11 cellular contexts compared by ENCODE assay signal in the genomic region with DNA sequence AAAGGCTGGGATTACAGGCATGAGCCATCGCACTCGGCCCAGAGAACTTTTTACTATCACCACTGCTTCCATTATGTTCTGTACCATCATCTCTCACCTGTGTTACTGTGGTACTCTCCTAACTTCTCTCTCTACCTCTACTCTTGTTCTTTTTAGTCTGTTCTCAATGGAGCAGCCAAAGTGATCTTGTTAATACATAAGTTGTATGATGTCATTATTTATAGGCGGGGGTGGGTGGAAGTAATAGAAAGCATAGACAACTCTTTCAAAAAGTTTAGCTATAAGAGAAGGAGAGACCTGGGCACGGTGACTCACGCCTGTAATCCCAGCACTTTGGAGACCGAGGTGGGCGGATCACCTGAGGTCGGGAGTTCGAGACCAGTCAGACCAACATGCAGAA. TPM values are rescaled to one million over a fixed set of nuclear protein-coding genes. Genes with fewer than 3 reads are reported as not detected.
"Had no signal": no experiment of that assay in that cellular context is flagged by ENCODE, and none has a peak within 500 bp of the region (broad histone marks: within the 10 kb centered on the region; RNA-seq: fewer than 3 reads in every experiment).

No MANE protein-coding gene starts in this region.

- DNase-seq: IMR-90, Karpas-422, Kasumi-1, KBM-7, KG1 had no signal

- FAIRE-seq: HTR-8/SVneo, K562 had no signal

- ATAC-seq: K562 had no signal

- H3K4me2 ChIP-seq: KMS-11 had no signal

- H3K27ac ChIP-seq: HL-60, KMS-11 had no signal

- H3K9ac ChIP-seq: KMS-11 had no signal

- H3K4me3 ChIP-seq: K562 had no signal

- H3K27ac Mint-ChIP-seq: IgD-negative memory B cell had no signal

RNA-seq across cellular contexts. Expression of a gene that starts 34.6 kb away (rescaled TPM):
- total RNA-seq: HT-29 had no signal
